Comparison of ENCODE assay signal across 21 cellular contexts in genomic region chrX:10143071-10143983, GRCh38. TPM values are rescaled to one million over a fixed set of nuclear protein-coding genes. Genes with fewer than 3 reads are reported as not detected.
DNase-seq lines count a peak whose midpoint lies in the region; ATAC-seq and TF ChIP-seq lines count a peak whose summit lies in the region.
"Had no signal": no experiment of that assay in that cellular context is flagged by ENCODE, and none has a peak within 500 bp of the region (broad histone marks: within the 10 kb centered on the region; RNA-seq: fewer than 3 reads in every experiment).

No MANE protein-coding gene starts in this region.

- H2AFZ ChIP-seq in OCI-LY7 (ENCODE audit: low read length) = no peak overlapping the region

- H3K9me3 Mint-ChIP-seq in naive B cell = peaks cover 0 to 5% (median 0%) of the 10 kb centered on the region in 7 donors
- H3K9me3 Mint-ChIP-seq in stimulated activated memory B cell treated with anti-CD40 and anti-IgM and Interleukin-4, amounts not matched to agents 10 μg/mL and 1 μg/mL and 100 μg/mL, for 72 hours = peaks cover 4% of the 10 kb centered on the region
- H3K9me3 Mint-ChIP-seq: CD8-positive, alpha-beta T cell had no signal

- POLR2A ChIA-PET in OCI-LY7 (lab: Charles Lee) = interaction anchor here (2.6 kb wide), 1 partner anchor 12 kb away, joined by 7 read pairs; no protein-coding TSS in a partner anchor

- no TSS peak for BruUV-seq in OCI-LY7 (replicated peaks; lab: Mats Ljungman, UMichigan)

- no peaks in the 10 kb centered on the region for H4K20me1 ChIP-seq in OCI-LY7 (ENCODE audit: insufficient read depth, low read length)

- H3K4me1 ChIP-seq in OCI-LY7 (ENCODE audit: insufficient read depth, low read length, poor library complexity, severe bottlenecking) = peaks cover 15% of the 10 kb centered on the region

- peaks cover 9 to 24% of the 10 kb centered on the region in 2 donors for H3K36me3 Mint-ChIP-seq in naive B cell
- H3K36me3 Mint-ChIP-seq in stimulated activated memory B cell treated with anti-CD40 and anti-IgM and Interleukin-4, amounts not matched to agents 10 μg/mL and 1 μg/mL and 100 μg/mL, for 72 hours = peaks cover 51% of the 10 kb centered on the region

- H3K4me1 Mint-ChIP-seq in naive B cell = peaks cover 12 to 29% (median 26%) of the 10 kb centered on the region in 3 donors
- peaks cover 12% of the 10 kb centered on the region for H3K4me1 Mint-ChIP-seq in stimulated activated memory B cell treated with anti-CD40 and anti-IgM and Interleukin-4, amounts not matched to agents 10 μg/mL and 1 μg/mL and 100 μg/mL, for 72 hours

- CTCF ChIA-PET in OCI-LY7 (lab: Charles Lee; ENCODE audit: unreplicated experiment) = no interaction called here

- H3K36me3 ChIP-seq in OCI-LY7 (ENCODE audit: insufficient read depth, low read length) = peaks cover 22% of the 10 kb centered on the region

- ATAC-seq in left ventricle myocardium superior (peak; percentile 29), Right ventricle myocardium superior (ENCODE audit: poor library complexity) (no peak), naive B cell (ENCODE audit: low read depth in 2 of 2) (peak; percentile 68 to 70), HG03460 (IDR thresholded peaks at IDR 0.05; ENCODE audit: unreplicated experiment) (no peak)
- no peak for ATAC-seq in stimulated activated memory B cell treated with anti-CD40 and anti-IgM and Interleukin-4, amounts not matched to agents 10 μg/mL and 1 μg/mL and 100 μg/mL, for 72 hours
- ATAC-seq: CD8-positive, alpha-beta T cell; K562 had no signal

- intact Hi-C loops in left ventricle myocardium superior (cut with micrococcal nuclease) (no loop called here), Right ventricle myocardium superior (cut with DNase I) (no loop called here), OCI-LY7 (cut with micrococcal nuclease; ENCODE audit: unreplicated experiment) (no loop called here)

- H3K4me3 ChIP-seq in OCI-LY7 (ENCODE audit: low read depth, low read length, poor library complexity, severe bottlenecking) = no peak overlapping the region
- H3K4me3 ChIP-seq: K562 had no signal

- H3K79me2 ChIP-seq in OCI-LY7 (ENCODE audit: insufficient read depth, low read depth, low read length) = no peaks in the 10 kb centered on the region

- 0 out of 2 replicates have a peak overlapping the region, but pooled peaks have one; percentile 26 for H3K4me2 ChIP-seq in OCI-LY7 (ENCODE audit: low read length)

- DNase-seq in left ventricle myocardium superior (no peak), Right ventricle myocardium superior (no peak), OCI-LY7 (ENCODE audit: low spot score) (peak; percentile 43), naive B cell (no peak), mesenteric fat pad (ENCODE audit: low spot score) (no peak), SHP77 (lab: John Stamatoyannopoulos, UW) (no peak)
- DNase-seq: C1 segment of cervical spinal cord; Calu3; CD8-positive, alpha-beta T cell; DMS153; MM.1S; NCI-H1092; NCI-H1436; NCI-H187 treated with DMSO at 0.1 percent for 48 hours; NCI-H226; NCI-H510A treated with DMSO at 0.1 percent for 48 hours; NCI-H748 treated with DMSO at 0.1 percent for 48 hours had no signal

- no peaks in the 10 kb centered on the region for H3K9me2 ChIP-seq in OCI-LY7 (ENCODE audit: insufficient read depth, low read length)

- peak overlapping the region; percentile 28 for H3K27ac ChIP-seq in OCI-LY7 (ENCODE audit: low read depth, low read length, poor library complexity, severe bottlenecking)
- H3K27ac ChIP-seq: RWPE1 had no signal

- no peak for TF ChIP-seq CTCF in OCI-LY7 (conservative IDR thresholded peaks at IDR 0.05; ENCODE audit: low read length)

- H3K27me3 Mint-ChIP-seq in naive B cell = no peaks in the 10 kb centered on the region
- H3K27me3 Mint-ChIP-seq in stimulated activated memory B cell treated with anti-CD40 and anti-IgM and Interleukin-4, amounts not matched to agents 10 μg/mL and 1 μg/mL and 100 μg/mL, for 72 hours = no peaks in the 10 kb centered on the region

- peak overlapping the region; percentile 16 to 89 (median 85) for H3K27ac Mint-ChIP-seq in naive B cell
- peak overlapping the region; percentile 17 for H3K27ac Mint-ChIP-seq in stimulated activated memory B cell treated with anti-CD40 and anti-IgM and Interleukin-4, amounts not matched to agents 10 μg/mL and 1 μg/mL and 100 μg/mL, for 72 hours
- H3K27ac Mint-ChIP-seq: CD8-positive, alpha-beta T cell had no signal

- H3K4me3 Mint-ChIP-seq in naive B cell = peak overlapping the region in 7 of 8 donors; percentile 37 to 82 (median 62)
- no peak overlapping the region for H3K4me3 Mint-ChIP-seq in stimulated activated memory B cell treated with anti-CD40 and anti-IgM and Interleukin-4, amounts not matched to agents 10 μg/mL and 1 μg/mL and 100 μg/mL, for 72 hours
- H3K4me3 Mint-ChIP-seq: CD8-positive, alpha-beta T cell had no signal

- H3K9me3 ChIP-seq in OCI-LY7 (ENCODE audit: low read length) = no peaks in the 10 kb centered on the region

RNA-seq across cellular contexts. Expression of gene CLCN4, which starts 13.4 kb away (rescaled TPM):
- total RNA-seq in left ventricle myocardium superior = 30.0 TPM
- total RNA-seq in Right ventricle myocardium superior = 30.9 TPM
- 7.8 and 11.1 TPM in 2 replicates for total RNA-seq in OCI-LY7 (2014; rRNA removed; shearing (Covaris generic))
- total RNA-seq in OCI-LY7 (2022) = 9.7 and 10.2 TPM in 2 replicates
- polyA plus RNA-seq in naive B cell (ENCODE audit: low read depth in 6 of 6) = 10 to 100 TPM; 10.1 to 46.1 (median 28.8) TPM
- total RNA-seq in mesenteric fat pad = 2.6 TPM

Comparison
In these comparisons a context has a peak if more than half of its experiments do, and no peak if none do; other contexts are left out.
1. ATAC-seq: peak in left ventricle myocardium superior (single experiment) and naive B cell (2 of 2); none in Right ventricle myocardium superior (single experiment), stimulated activated memory B cell treated with anti-CD40 and anti-IgM and Interleukin-4, amounts not matched to agents 10 μg/mL and 1 μg/mL and 100 μg/mL, for 72 hours (single experiment) and HG03460 (single experiment).